Comparison of ENCODE assay signal across 8 cellular contexts in the genomic region with DNA sequence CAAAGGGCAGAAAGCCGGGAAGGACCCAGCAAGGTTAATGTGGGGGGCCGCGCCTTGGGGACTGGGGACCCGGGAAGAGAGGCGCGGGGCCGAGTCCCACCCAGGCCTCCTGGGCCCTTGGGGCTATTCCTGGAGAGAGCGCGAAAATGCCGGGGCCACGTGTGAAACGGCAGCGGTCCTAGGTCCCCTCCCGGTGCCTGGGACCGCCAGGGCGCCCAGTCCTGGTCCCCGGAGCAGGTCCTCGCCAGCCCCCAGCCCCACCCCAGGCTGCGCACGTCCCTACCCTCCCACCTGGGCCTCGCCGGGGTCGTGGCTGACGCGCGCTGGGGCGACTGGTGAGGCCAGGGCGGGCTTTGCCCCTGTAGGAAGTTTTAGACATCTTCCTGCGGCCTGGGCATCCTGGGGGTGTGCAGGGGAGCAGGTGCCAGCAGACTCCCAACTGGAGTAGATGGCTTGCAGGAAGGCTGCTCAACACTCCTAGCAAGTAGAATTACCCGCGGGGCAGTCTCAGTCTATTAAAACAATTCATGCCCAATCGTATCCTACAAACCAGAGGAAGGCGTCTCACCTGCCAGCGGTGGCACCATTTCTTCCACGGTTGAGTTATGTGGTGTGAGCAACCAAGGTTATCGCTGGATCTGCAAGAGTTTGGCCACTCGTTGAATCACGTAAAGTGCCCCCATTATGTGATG. TPM values are rescaled to one million over a fixed set of nuclear protein-coding genes. Genes with fewer than 3 reads are reported as not detected.
A peak's percentile ranks its signal among the peaks of the same experiment; 100 is the strongest.
DNase-seq lines count a peak whose midpoint lies in the region; ATAC-seq and TF ChIP-seq lines count a peak whose summit lies in the region.

No MANE protein-coding gene starts in this region.

- no peaks in the 10 kb centered on the region for H3K36me3 ChIP-seq in prostate gland

- peak; percentile 6 for ATAC-seq in HG03139 (IDR thresholded peaks at IDR 0.05; ENCODE audit: unreplicated experiment)
- ATAC-seq in Right ventricle myocardium inferior: peak; percentile 17
- ATAC-seq in HG02588 (IDR thresholded peaks at IDR 0.05; ENCODE audit: unreplicated experiment): no peak
- no peak for ATAC-seq in HG02571 (IDR thresholded peaks at IDR 0.05; ENCODE audit: unreplicated experiment)

- no peak for TF ChIP-seq CTCF in prostate gland (IDR thresholded peaks at IDR 0.05)

- H3K27me3 ChIP-seq in prostate gland (replicated peaks; ENCODE audit: insufficient read depth): no peaks in the 10 kb centered on the region

- H3K4me3 ChIP-seq in prostate gland: peak overlapping the region; percentile 45 to 49

- 23% methylated on average over 37 of the region's 38 CpGs for WGBS in prostate gland

- H3K9me3 ChIP-seq in prostate gland: no peaks in the 10 kb centered on the region

- peak; percentile 13 for DNase-seq in ELF-1 (ENCODE audit: low read depth, low spot score)
- peak; percentile 26 for DNase-seq in activated T-cell treated with anti-CD3 and anti-CD28 coated beads, Interleukin-2, amount 50 U/mL, for 1 hour
- DNase-seq in Right ventricle myocardium inferior (ENCODE audit: missing footprints): peak; percentile 76
- DNase-seq in prostate gland (ENCODE audit: low spot score): no peak
- no peak for DNase-seq in A172 (ENCODE audit: low spot score)

- H3K27ac ChIP-seq in prostate gland: peak overlapping the region; percentile 30 to 56

- intact Hi-C loops in Right ventricle myocardium inferior (cut with DNase I): loop anchor here (10.0 kb wide), 1 partner anchor 95 kb away; no protein-coding TSS in a partner anchor
- intact Hi-C loops in prostate gland (cut with DNase I): no loop called here

- TF ChIP-seq POLR2A in prostate gland (IDR thresholded peaks at IDR 0.05): no peak

- no peaks in the 10 kb centered on the region for H3K4me1 ChIP-seq in prostate gland (replicated peaks)

RNA-seq across cellular contexts. Expression of gene FAR2, which starts 0.8 kb away (rescaled TPM):
- total RNA-seq in Right ventricle myocardium inferior (4.1 TPM), prostate gland (1 to 10 TPM; 3.1 to 7.2 TPM)
- total RNA-seq in A172 (2014; rRNA removed; shearing (Covaris generic)): 6.6 and 13.9 TPM in 2 replicates

Comparison
In these comparisons a context has a peak if more than half of its experiments do, and no peak if none do; other contexts are left out.
1. DNase-seq: peak in ELF-1 (single experiment), activated T-cell treated with anti-CD3 and anti-CD28 coated beads, Interleukin-2, amount 50 U/mL, for 1 hour (single experiment) and Right ventricle myocardium inferior (single experiment); none in prostate gland (single experiment) and A172 (single experiment).
2. ATAC-seq: peak in HG03139 (single experiment) and Right ventricle myocardium inferior (single experiment); none in HG02588 (single experiment) and HG02571 (single experiment).